Comparison of ENCODE assay signal across 12 cellular contexts in the genomic region with DNA sequence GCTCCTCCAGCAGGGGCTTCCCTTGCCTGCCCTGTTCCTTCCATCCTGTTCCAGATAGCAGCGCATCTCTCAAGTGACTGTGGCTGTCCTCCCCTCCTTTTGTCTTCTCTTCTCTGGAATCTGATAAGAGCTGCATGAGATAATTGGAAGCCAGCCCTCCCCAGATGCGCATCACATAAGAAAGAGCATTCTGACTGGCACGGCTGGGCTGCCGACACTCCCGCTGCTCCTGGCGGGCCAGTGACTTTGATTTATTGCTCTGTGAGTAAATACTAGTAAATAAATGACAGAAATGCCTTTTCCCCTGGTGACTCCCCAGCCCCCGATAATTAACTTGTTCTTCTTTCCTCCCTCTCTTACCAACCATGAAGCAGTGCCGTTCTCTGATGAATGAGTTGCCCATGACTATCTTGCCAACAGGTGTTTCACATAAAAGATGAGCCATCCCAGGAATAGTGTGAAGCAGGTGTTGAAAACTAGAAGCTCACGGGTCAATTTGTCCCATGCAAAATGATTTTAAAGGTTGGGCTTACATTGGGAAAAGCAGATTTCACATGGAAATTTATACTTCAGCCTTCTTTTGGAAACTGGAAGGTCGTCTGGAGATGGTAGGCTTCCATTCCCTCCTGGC.
DNase-seq lines count a peak whose midpoint lies in the region; ATAC-seq, FAIRE-seq and TF ChIP-seq lines count a peak whose summit lies in the region.
"Had no signal": no experiment of that assay in that cellular context is flagged by ENCODE, and none has a peak within 500 bp of the region (broad histone marks: within the 10 kb centered on the region; RNA-seq: fewer than 3 reads in every experiment).

No MANE protein-coding gene starts in this region.

- H3K9ac ChIP-seq in HepG2 (ENCODE audit: insufficient read depth, low read depth, low read length): no peak overlapping the region

- H2AFZ ChIP-seq in HepG2 (ENCODE audit: low read length): no peak overlapping the region

- no peaks in the 10 kb centered on the region for H4K20me1 ChIP-seq in HepG2 (ENCODE audit: insufficient read depth, low read length)

- POLR2A ChIA-PET in HepG2 (lab: Yijun Ruan, JAX): no interaction called here

- no peaks in the 10 kb centered on the region for H3K79me2 ChIP-seq in HepG2 (ENCODE audit: insufficient read depth, low read length)

- no peak for FAIRE-seq in HepG2 (lab: Jason Lieb, UNC)

- BruUV-seq in HepG2 (replicated peaks; lab: Mats Ljungman, UMichigan): no TSS peak

- H3K36me3 ChIP-seq in HepG2 (replicated peaks in 1 of 2; ENCODE audit: control insufficient read depth in 1 of 2, insufficient read depth in 2 of 2, low read length in 2 of 2) (no peaks in the 10 kb centered on the region), sigmoid colon (no peaks in the 10 kb centered on the region)
- H3K36me3 ChIP-seq: brain microvascular endothelial cell, tibial nerve had no signal

- H3K9me3 ChIP-seq in HepG2 (ENCODE audit: low read length): no peaks in the 10 kb centered on the region
- H3K9me3 ChIP-seq in sigmoid colon: no peaks in the 10 kb centered on the region
- H3K9me3 ChIP-seq: tibial nerve had no signal

- intact Hi-C loops in HepG2 (cut with micrococcal nuclease; ENCODE audit: unreplicated experiment) (no loop called here), sigmoid colon (cut with DNase I) (no loop called here)

- no peak for TF ChIP-seq RAD21 in HepG2 (CRISPR knock-in tag; IDR thresholded peaks at IDR 0.05)

- H3K27me3 ChIP-seq in HepG2 (ENCODE audit: control insufficient read depth in 1 of 2, insufficient read depth in 2 of 2, low read length in 2 of 2): peaks cover 2 to 17% of the 10 kb centered on the region in 2 experiments; a peak in 2 of 5 replicates
- H3K27me3 ChIP-seq in sigmoid colon: no peaks in the 10 kb centered on the region
- H3K27me3 ChIP-seq: brain microvascular endothelial cell, tibial nerve had no signal

- H3K4me2 ChIP-seq in HepG2 (ENCODE audit: low read depth, low read length): no peak overlapping the region

- no peak for TF ChIP-seq POLR2A in HepG2 (IDR thresholded peaks at IDR 0.05; ENCODE audit: insufficient read depth in 1 of 2, low read depth in 2 of 2, low read length in 2 of 2)
- TF ChIP-seq POLR2A in sigmoid colon (IDR thresholded peaks at IDR 0.05): no peak

- no peak for TF ChIP-seq CTCF in HepG2 (CRISPR knock-in tag; IDR thresholded peaks at IDR 0.05)
- TF ChIP-seq CTCF in sigmoid colon (IDR thresholded peaks at IDR 0.05): no peak
- no peak for TF ChIP-seq CTCF in GM13977 (IDR thresholded peaks at IDR 0.05; ENCODE audit: extremely low read depth, insufficient read depth, missing control alignments)

- WGBS in HepG2 (ENCODE audit: low lambda C conversion rate): 4% methylated on average over 10 of the region's 10 CpGs
- 15 to 48% methylated on average over 10 of the region's 10 CpGs for WGBS in sigmoid colon, 2 donors

- in situ Hi-C loops in HepG2 (cut with HindIII; ENCODE audit: extremely low pct_ligation_motif_present, low pct_unique_long_range_greater_than_20kb): no loop called here
- in situ Hi-C loops in GM13977 (cut with MboI; ENCODE audit: low pct_unique_long_range_greater_than_20kb, low sequenced_read_pairs, unreplicated experiment): no loop called here

- CTCF ChIA-PET in HepG2 (lab: Yijun Ruan, JAX; ENCODE audit: low intra/inter-chr PET ratio, low total read pairs): no interaction called here

- H3K27ac ChIP-seq in HepG2 (ENCODE audit: extremely low read length, insufficient read depth, low read length) (no peak overlapping the region), sigmoid colon (no peak overlapping the region)
- H3K27ac ChIP-seq: brain microvascular endothelial cell, tibial nerve had no signal

- peaks cover 16% of the 10 kb centered on the region for H3K4me1 ChIP-seq in HepG2 (ENCODE audit: insufficient read depth, low read length)
- H3K4me1 ChIP-seq in sigmoid colon: no peaks in the 10 kb centered on the region
- H3K4me1 ChIP-seq: tibial nerve had no signal

- no peak overlapping the region for H3K4me3 ChIP-seq in HepG2 (replicated peaks in 1 of 3; ENCODE audit: insufficient read depth in 1 of 3, low read depth in 2 of 3, low read length in 3 of 3)
- no peak overlapping the region for H3K4me3 ChIP-seq in sigmoid colon
- H3K4me3 ChIP-seq: tibial nerve had no signal

- DNase-seq in COLO668 (lab: John Stamatoyannopoulos, UW; ENCODE audit: unreplicated experiment): peak; percentile 56
- peak; percentile 70 for DNase-seq in HuH-7 (ENCODE audit: low spot score)
- peak; percentile 61 for DNase-seq in SW480 (ENCODE audit: low spot score)
- no peak for DNase-seq in HepG2 (ENCODE audit: low spot score)
- DNase-seq in sigmoid colon: no peak
- DNase-seq in activated CD8-positive, alpha-beta memory T cell treated with anti-CD3 and anti-CD28 coated beads, Interleukin-2, amount 50 U/mL, for 4 hours: no peak
- DNase-seq in GM13977 (ENCODE audit: low spot score): no peak
- DNase-seq in NCI-H524 treated with DMSO at 0.1 percent for 48 hours (lab: John Stamatoyannopoulos, UW): no peak
- DNase-seq: activated naive CD4-positive, alpha-beta T cell treated with anti-CD3 and anti-CD28 coated beads, Interleukin-2, amount 10 ng/mL, durations not matched to agents 7 days and 5 days; brain microvascular endothelial cell; stimulated activated CD4-positive, alpha-beta T cell treated with anti-CD3 and anti-CD28 coated beads, Interleukin-2, amount 100 ng/mL, for 24 hours had no signal

- TF ChIP-seq EP300 in HepG2 (IDR thresholded peaks at IDR 0.05; ENCODE audit: low read depth in 2 of 2, low read length in 2 of 2): no peak
- TF ChIP-seq EP300 in HepG2 (CRISPR knock-in tag; IDR thresholded peaks at IDR 0.05; ENCODE audit: borderline replicate concordance): no peak
- TF ChIP-seq EP300 in sigmoid colon (IDR thresholded peaks at IDR 0.05): no peak

- no peak for ATAC-seq in HepG2

TF ChIP-seq in HepG2, 621 proteins besides CTCF, POLR2A, EP300 and RAD21:
- peak; percentile 45; the same call in 1 of the 2 replicates for TF ChIP-seq HOXA9 (CRISPR knock-in tag; IDR thresholded peaks at IDR 0.05; ENCODE audit: borderline replicate concordance)
- TF ChIP-seq, protein P1, sequence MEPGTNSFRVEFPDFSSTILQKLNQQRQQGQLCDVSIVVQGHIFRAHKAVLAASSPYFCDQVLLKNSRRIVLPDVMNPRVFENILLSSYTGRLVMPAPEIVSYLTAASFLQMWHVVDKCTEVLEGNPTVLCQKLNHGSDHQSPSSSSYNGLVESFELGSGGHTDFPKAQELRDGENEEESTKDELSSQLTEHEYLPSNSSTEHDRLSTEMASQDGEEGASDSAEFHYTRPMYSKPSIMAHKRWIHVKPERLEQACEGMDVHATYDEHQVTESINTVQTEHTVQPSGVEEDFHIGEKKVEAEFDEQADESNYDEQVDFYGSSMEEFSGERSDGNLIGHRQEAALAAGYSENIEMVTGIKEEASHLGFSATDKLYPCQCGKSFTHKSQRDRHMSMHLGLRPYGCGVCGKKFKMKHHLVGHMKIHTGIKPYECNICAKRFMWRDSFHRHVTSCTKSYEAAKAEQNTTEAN (CRISPR knock-in tag; conservative IDR thresholded peaks at IDR 0.05): no peak
- TF ChIP-seq, protein P2, sequence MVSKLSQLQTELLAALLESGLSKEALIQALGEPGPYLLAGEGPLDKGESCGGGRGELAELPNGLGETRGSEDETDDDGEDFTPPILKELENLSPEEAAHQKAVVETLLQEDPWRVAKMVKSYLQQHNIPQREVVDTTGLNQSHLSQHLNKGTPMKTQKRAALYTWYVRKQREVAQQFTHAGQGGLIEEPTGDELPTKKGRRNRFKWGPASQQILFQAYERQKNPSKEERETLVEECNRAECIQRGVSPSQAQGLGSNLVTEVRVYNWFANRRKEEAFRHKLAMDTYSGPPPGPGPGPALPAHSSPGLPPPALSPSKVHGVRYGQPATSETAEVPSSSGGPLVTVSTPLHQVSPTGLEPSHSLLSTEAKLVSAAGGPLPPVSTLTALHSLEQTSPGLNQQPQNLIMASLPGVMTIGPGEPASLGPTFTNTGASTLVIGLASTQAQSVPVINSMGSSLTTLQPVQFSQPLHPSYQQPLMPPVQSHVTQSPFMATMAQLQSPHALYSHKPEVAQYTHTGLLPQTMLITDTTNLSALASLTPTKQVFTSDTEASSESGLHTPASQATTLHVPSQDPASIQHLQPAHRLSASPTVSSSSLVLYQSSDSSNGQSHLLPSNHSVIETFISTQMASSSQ (IDR thresholded peaks at IDR 0.05; ENCODE audit: low read depth): peak; percentile 31; the same call in 1 of the 2 replicates
- TF ChIP-seq, protein P2 (CRISPR knock-in tag; IDR thresholded peaks at IDR 0.05; ENCODE audit: borderline replicate concordance): no peak
- peak; percentile 84; the same call in 1 of the 2 replicates for TF ChIP-seq HOXA5 (CRISPR knock-in tag; IDR thresholded peaks at IDR 0.05)

Comparison
In these comparisons a context has a peak if more than half of its experiments do, and no peak if none do; other contexts are left out.
1. DNase-seq: peak in COLO668 (single experiment), HuH-7 (single experiment) and SW480 (single experiment); none in HepG2 (single experiment), sigmoid colon (single experiment), activated CD8-positive, alpha-beta memory T cell treated with anti-CD3 and anti-CD28 coated beads, Interleukin-2, amount 50 U/mL, for 4 hours (single experiment), GM13977 (single experiment) and NCI-H524 treated with DMSO at 0.1 percent for 48 hours (single experiment).